15 cellular contexts compared by ENCODE assay signal in the genomic region with DNA sequence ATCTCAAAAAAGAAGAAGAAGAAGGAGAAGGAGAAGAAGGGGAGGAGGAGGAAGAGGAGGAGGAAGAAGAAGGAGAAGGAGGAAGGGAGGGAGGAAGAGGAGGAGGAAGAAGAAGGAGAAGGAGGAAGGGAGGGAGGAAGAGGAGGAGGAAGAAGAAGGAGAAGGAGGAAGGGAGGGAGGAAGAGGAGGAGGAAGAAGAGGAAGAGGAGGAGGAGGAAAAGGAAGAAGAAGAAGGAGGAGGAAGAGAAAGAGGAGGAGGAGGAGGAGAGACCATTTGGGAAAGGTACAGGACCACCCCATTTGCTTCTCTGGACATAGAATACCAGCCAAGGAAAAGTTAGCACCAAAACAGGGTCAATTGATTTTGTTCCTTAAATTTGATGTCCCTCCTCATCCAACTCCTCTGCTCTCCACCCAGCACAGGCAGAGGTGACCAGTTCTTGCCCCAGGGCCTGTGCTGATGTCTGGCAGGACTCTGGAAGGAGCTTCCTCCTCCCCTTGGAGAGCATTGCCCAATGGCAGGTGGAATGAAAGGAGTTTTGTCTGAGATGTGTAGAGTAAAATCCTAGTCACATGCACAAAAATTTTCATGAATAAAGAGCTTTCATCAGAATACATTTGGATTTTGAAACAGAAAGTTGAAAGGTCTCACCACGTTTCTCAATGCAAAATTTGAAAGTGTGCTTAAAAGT.
"Had no signal": no experiment of that assay in that cellular context is flagged by ENCODE, and none has a peak within 500 bp of the region (broad histone marks: within the 10 kb centered on the region; RNA-seq: fewer than 3 reads in every experiment).

No MANE protein-coding gene starts in this region.

- H3K4me3 Mint-ChIP-seq: activated CD4-positive, alpha-beta memory T cell treated with anti-CD3 and anti-CD28 coated beads, Interleukin-2, amount 10 ng/mL, durations not matched to agents 7 days and 5 days; activated naive CD8-positive, alpha-beta T cell; activated T-cell treated with anti-CD3 and anti-CD28 coated beads, Interleukin-2, amount 50 U/mL, for 72 hours; central memory CD8-positive, alpha-beta T cell; stimulated activated naive CD8-positive, alpha-beta T cell treated with anti-CD3 and anti-CD28 coated beads, Interleukin-15, amount 100 ng/mL, for 72 hours; type B pancreatic cell had no signal

- H3K9me3 Mint-ChIP-seq: activated CD4-positive, alpha-beta memory T cell treated with anti-CD3 and anti-CD28 coated beads, Interleukin-2, amount 10 ng/mL, durations not matched to agents 7 days and 5 days; central memory CD8-positive, alpha-beta T cell; type B pancreatic cell had no signal

- H3K27ac Mint-ChIP-seq: activated CD4-positive, alpha-beta memory T cell treated with anti-CD3 and anti-CD28 coated beads, Interleukin-2, amount 10 ng/mL, durations not matched to agents 7 days and 5 days; activated naive CD8-positive, alpha-beta T cell; activated T-cell treated with anti-CD3 and anti-CD28 coated beads, Interleukin-2, amount 50 U/mL, for 72 hours; type B pancreatic cell had no signal

- H3K36me3 Mint-ChIP-seq: activated naive CD8-positive, alpha-beta T cell; type B pancreatic cell had no signal

- DNase-seq: activated CD4-positive, alpha-beta memory T cell treated with anti-CD3 and anti-CD28 coated beads, Interleukin-2, amount 10 ng/mL, durations not matched to agents 7 days and 5 days; activated CD4-positive, alpha-beta T cell treated with anti-CD3 and anti-CD28 coated beads for 4 hours; activated CD8-positive, alpha-beta memory T cell treated with anti-CD3 and anti-CD28 coated beads, Interleukin-2, amount 50 U/mL, for 4 hours; activated gamma-delta T cell; activated T-cell treated with anti-CD3 and anti-CD28 coated beads, Interleukin-2, amount 50 U/mL, for 72 hours; amniotic stem cell; effector memory CD4-positive, alpha-beta T cell; left colon; midbrain; psoas muscle; stimulated activated naive CD8-positive, alpha-beta T cell treated with anti-CD3 and anti-CD28 coated beads, Interleukin-15, amount 100 ng/mL, for 72 hours had no signal

- H3K27me3 Mint-ChIP-seq: activated naive CD8-positive, alpha-beta T cell; type B pancreatic cell had no signal

- H3K4me1 Mint-ChIP-seq: activated CD4-positive, alpha-beta memory T cell treated with anti-CD3 and anti-CD28 coated beads, Interleukin-2, amount 10 ng/mL, durations not matched to agents 7 days and 5 days; central memory CD8-positive, alpha-beta T cell; stimulated activated naive CD8-positive, alpha-beta T cell treated with anti-CD3 and anti-CD28 coated beads, Interleukin-15, amount 100 ng/mL, for 72 hours had no signal

- H3K27ac ChIP-seq: psoas muscle had no signal

- H3K9me3 ChIP-seq: psoas muscle had no signal

- H3K4me3 ChIP-seq: lung, psoas muscle had no signal
